ENCODE assay signal across 28 cellular contexts in the genomic region with DNA sequence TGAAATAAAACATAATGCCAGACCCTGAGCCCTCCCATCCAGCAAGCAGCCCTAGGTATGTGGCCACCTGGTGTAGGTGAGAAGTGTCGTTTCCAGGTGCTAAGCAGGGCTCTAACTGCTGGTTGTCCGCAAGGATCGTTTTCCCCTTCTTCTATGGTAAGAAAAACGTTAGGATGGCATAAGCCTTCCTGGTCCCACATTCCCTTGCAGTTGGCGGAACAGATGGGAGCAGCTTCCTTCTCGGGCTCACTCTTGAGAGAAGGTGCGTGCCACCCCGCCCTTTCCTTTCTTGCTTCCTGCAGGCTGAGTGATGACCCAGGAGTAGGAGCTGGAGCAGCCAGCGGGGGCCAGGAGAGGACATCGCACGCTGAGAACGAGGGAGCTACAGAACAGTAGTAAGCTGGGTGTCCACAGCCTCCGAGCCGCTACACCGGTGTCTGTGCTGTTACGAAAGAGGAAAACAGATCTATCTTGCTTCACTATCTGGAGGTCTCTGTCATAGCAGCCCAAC.
DNase-seq lines count a peak whose midpoint lies in the region; ATAC-seq and TF ChIP-seq lines count a peak whose summit lies in the region.
"Had no signal": no experiment of that assay in that cellular context is flagged by ENCODE, and none has a peak within 500 bp of the region (broad histone marks: within the 10 kb centered on the region; RNA-seq: fewer than 3 reads in every experiment).

No MANE protein-coding gene starts in this region.

- H3K27ac ChIP-seq in coronary artery, result no peak overlapping the region
- H3K27ac ChIP-seq: GM23248, ovary, thoracic aorta had no signal

- no peak overlapping the region for H3K27ac Mint-ChIP-seq in osteocyte (ENCODE audit: unreplicated experiment)
- H3K27ac Mint-ChIP-seq: activated CD4-positive, alpha-beta memory T cell treated with anti-CD3 and anti-CD28 coated beads, Interleukin-2, amount 10 ng/mL, durations not matched to agents 7 days and 5 days; activated naive CD8-positive, alpha-beta T cell treated with anti-CD3 and anti-CD28 coated beads, Interleukin-2, amount 10 ng/mL, durations not matched to agents 7 days and 5 days; CD8-positive, alpha-beta T cell; naive thymus-derived CD4-positive, alpha-beta T cell; T-helper 2 cell treated with Interferon-gamma antibody and Interleukin-4, amounts not matched to agents 5 μg/mL and 100 μg/mL, for 36 hours had no signal

- H3K4me1 Mint-ChIP-seq in osteocyte (ENCODE audit: unreplicated experiment), result no peaks in the 10 kb centered on the region
- H3K4me1 Mint-ChIP-seq: activated CD4-positive, alpha-beta memory T cell treated with anti-CD3 and anti-CD28 coated beads, Interleukin-2, amount 10 ng/mL, durations not matched to agents 7 days and 5 days; activated naive CD8-positive, alpha-beta T cell treated with anti-CD3 and anti-CD28 coated beads, Interleukin-2, amount 10 ng/mL, durations not matched to agents 7 days and 5 days; naive thymus-derived CD4-positive, alpha-beta T cell had no signal

- H3K4me3 ChIP-seq in coronary artery, result no peak overlapping the region
- H3K4me3 ChIP-seq: GM23248, heart left ventricle, ovary, thoracic aorta had no signal

- ATAC-seq in HG03045 (IDR thresholded peaks at IDR 0.05; ENCODE audit: unreplicated experiment) (no peak), HG03439 (IDR thresholded peaks at IDR 0.05; ENCODE audit: unreplicated experiment) (no peak), HG03039 (IDR thresholded peaks at IDR 0.05; ENCODE audit: unreplicated experiment) (no peak)
- ATAC-seq: CD8-positive, alpha-beta T cell; naive thymus-derived CD4-positive, alpha-beta T cell; stimulated activated naive CD8-positive, alpha-beta T cell treated with anti-CD3 and anti-CD28 coated beads, Interleukin-15, Interleukin-2, amounts not matched to agents 100 U/mL and 50 U/mL, for 24 hours had no signal

- DNase-seq in G401 (ENCODE audit: low spot score) (peak; percentile 51), NOMO-1 treated with DMSO at 0.1 percent for 48 hours (lab: John Stamatoyannopoulos, UW; ENCODE audit: unreplicated experiment) (peak; percentile 71), coronary artery (ENCODE audit: low spot score) (peak; percentile 36), osteocyte (ENCODE audit: extremely low spot score, unreplicated experiment) (peak; percentile 75), GM13976 (ENCODE audit: low spot score) (no peak)
- DNase-seq: activated CD4-positive, alpha-beta memory T cell treated with anti-CD3 and anti-CD28 coated beads, Interleukin-2, amount 10 ng/mL, durations not matched to agents 7 days and 5 days; activated effector memory CD4-positive, alpha-beta T cell treated with anti-CD3 and anti-CD28 coated beads, Interleukin-2, amount 50 U/mL, for 16 hours; activated naive CD8-positive, alpha-beta T cell treated with anti-CD3 and anti-CD28 coated beads, Interleukin-2, amount 10 ng/mL, durations not matched to agents 7 days and 5 days; activated T-cell treated with anti-CD3 and anti-CD28 coated beads for 4 hours; CD8-positive, alpha-beta T cell; central memory CD4-positive, alpha-beta T cell; DMS153; foreskin fibroblast; GM23248; heart left ventricle; naive thymus-derived CD4-positive, alpha-beta T cell; NCI-H1092; NCI-H187; NCI-H526; RPMI8226; SK-N-SH; stimulated activated naive CD8-positive, alpha-beta T cell treated with anti-CD3 and anti-CD28 coated beads, Interleukin-15, Interleukin-2, amounts not matched to agents 100 U/mL and 50 U/mL, for 24 hours had no signal

- no peaks in the 10 kb centered on the region for H3K27me3 Mint-ChIP-seq in osteocyte (ENCODE audit: unreplicated experiment)

- TF ChIP-seq CTCF in coronary artery (IDR thresholded peaks at IDR 0.05) (no peak), osteocyte (IDR thresholded peaks at IDR 0.05) (no peak), GM13976 (IDR thresholded peaks at IDR 0.05; ENCODE audit: borderline replicate concordance, control extremely low read depth, extremely low read depth, insufficient read depth, missing control alignments) (no peak)

- no peak overlapping the region for H3K4me3 Mint-ChIP-seq in osteocyte (ENCODE audit: unreplicated experiment)
- H3K4me3 Mint-ChIP-seq: activated CD4-positive, alpha-beta memory T cell treated with anti-CD3 and anti-CD28 coated beads, Interleukin-2, amount 10 ng/mL, durations not matched to agents 7 days and 5 days; activated naive CD8-positive, alpha-beta T cell treated with anti-CD3 and anti-CD28 coated beads, Interleukin-2, amount 10 ng/mL, durations not matched to agents 7 days and 5 days; CD8-positive, alpha-beta T cell; naive thymus-derived CD4-positive, alpha-beta T cell; T-helper 2 cell treated with Interferon-gamma antibody and Interleukin-4, amounts not matched to agents 5 μg/mL and 100 μg/mL, for 36 hours had no signal

- in situ Hi-C loops in G401 (cut with HindIII; ENCODE audit: low sequenced_read_pairs) (no loop called here), GM13976 (cut with MboI; ENCODE audit: low sequenced_read_pairs, unreplicated experiment) (no loop called here)

- peaks cover 8% of the 10 kb centered on the region for H3K9me3 Mint-ChIP-seq in osteocyte (ENCODE audit: unreplicated experiment)
- H3K9me3 Mint-ChIP-seq: activated CD4-positive, alpha-beta memory T cell treated with anti-CD3 and anti-CD28 coated beads, Interleukin-2, amount 10 ng/mL, durations not matched to agents 7 days and 5 days; activated naive CD8-positive, alpha-beta T cell treated with anti-CD3 and anti-CD28 coated beads, Interleukin-2, amount 10 ng/mL, durations not matched to agents 7 days and 5 days; CD8-positive, alpha-beta T cell; T-helper 2 cell treated with Interferon-gamma antibody and Interleukin-4, amounts not matched to agents 5 μg/mL and 100 μg/mL, for 36 hours had no signal

- no peaks in the 10 kb centered on the region for H3K36me3 Mint-ChIP-seq in osteocyte (ENCODE audit: unreplicated experiment)
- H3K36me3 Mint-ChIP-seq: activated naive CD8-positive, alpha-beta T cell treated with anti-CD3 and anti-CD28 coated beads, Interleukin-2, amount 10 ng/mL, durations not matched to agents 7 days and 5 days; CD8-positive, alpha-beta T cell had no signal
